ENCODE assay signal across 1 cellular context in the genomic region with DNA sequence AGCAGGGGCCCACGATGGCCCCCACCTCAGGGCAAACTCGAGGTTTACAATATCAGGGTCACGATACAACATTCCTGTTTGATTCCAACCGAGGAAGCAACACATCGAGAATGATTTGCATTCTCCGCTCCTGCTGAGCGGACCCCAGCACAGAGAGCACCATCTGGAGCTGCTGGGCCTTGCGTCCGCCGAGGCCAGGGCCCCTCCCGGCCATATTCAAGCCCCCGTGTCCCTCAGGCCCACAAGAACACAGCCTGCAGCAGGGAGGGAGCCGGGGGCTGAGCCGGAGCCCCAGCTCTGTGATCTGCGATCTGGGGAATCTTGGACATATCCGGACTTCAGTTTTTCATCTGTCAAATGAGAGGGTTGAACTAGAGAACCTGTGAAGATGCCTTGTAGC.
TF ChIP-seq lines count a peak whose summit lies in the region.

No MANE protein-coding gene starts in this region.

TF ChIP-seq in IMR-90, 13 proteins besides CTCF, POLR2A, EP300 and RAD21:
- TF ChIP-seq RCOR1 (IDR thresholded peaks at IDR 0.05; ENCODE audit: insufficient replicate concordance, low read length) (no peak), NFE2L2 (IDR thresholded peaks at IDR 0.05; ENCODE audit: low read depth, low read length) (no peak), CHD1 (IDR thresholded peaks at IDR 0.05; ENCODE audit: low read depth, low read length) (no peak), SMC3 (IDR thresholded peaks at IDR 0.05; ENCODE audit: low read depth, low read length) (no peak), MXI1 (IDR thresholded peaks at IDR 0.05; ENCODE audit: borderline replicate concordance, low read depth, low read length) (no peak), BHLHE40 (IDR thresholded peaks at IDR 0.05; ENCODE audit: low read depth, low read length) (no peak), MAFK (IDR thresholded peaks at IDR 0.05; ENCODE audit: low read depth, low read length) (no peak), CEBPB (IDR thresholded peaks at IDR 0.05; ENCODE audit: low read depth, low read length) (no peak), MAZ (IDR thresholded peaks at IDR 0.05; ENCODE audit: borderline replicate concordance, low read depth, low read length) (no peak), FOS (IDR thresholded peaks at IDR 0.05; ENCODE audit: low read depth, low read length) (no peak), RFX5 (IDR thresholded peaks at IDR 0.05; ENCODE audit: low read depth, low read length) (no peak)
- TF ChIP-seq, protein P1, sequence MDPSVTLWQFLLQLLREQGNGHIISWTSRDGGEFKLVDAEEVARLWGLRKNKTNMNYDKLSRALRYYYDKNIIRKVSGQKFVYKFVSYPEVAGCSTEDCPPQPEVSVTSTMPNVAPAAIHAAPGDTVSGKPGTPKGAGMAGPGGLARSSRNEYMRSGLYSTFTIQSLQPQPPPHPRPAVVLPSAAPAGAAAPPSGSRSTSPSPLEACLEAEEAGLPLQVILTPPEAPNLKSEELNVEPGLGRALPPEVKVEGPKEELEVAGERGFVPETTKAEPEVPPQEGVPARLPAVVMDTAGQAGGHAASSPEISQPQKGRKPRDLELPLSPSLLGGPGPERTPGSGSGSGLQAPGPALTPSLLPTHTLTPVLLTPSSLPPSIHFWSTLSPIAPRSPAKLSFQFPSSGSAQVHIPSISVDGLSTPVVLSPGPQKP (IDR thresholded peaks at IDR 0.05; ENCODE audit: borderline replicate concordance, low read depth, low read length): no peak
- TF ChIP-seq, protein P2, sequence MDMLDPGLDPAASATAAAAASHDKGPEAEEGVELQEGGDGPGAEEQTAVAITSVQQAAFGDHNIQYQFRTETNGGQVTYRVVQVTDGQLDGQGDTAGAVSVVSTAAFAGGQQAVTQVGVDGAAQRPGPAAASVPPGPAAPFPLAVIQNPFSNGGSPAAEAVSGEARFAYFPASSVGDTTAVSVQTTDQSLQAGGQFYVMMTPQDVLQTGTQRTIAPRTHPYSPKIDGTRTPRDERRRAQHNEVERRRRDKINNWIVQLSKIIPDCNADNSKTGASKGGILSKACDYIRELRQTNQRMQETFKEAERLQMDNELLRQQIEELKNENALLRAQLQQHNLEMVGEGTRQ (IDR thresholded peaks at IDR 0.05; ENCODE audit: low read depth, low read length): no peak
